In the genomic region with DNA sequence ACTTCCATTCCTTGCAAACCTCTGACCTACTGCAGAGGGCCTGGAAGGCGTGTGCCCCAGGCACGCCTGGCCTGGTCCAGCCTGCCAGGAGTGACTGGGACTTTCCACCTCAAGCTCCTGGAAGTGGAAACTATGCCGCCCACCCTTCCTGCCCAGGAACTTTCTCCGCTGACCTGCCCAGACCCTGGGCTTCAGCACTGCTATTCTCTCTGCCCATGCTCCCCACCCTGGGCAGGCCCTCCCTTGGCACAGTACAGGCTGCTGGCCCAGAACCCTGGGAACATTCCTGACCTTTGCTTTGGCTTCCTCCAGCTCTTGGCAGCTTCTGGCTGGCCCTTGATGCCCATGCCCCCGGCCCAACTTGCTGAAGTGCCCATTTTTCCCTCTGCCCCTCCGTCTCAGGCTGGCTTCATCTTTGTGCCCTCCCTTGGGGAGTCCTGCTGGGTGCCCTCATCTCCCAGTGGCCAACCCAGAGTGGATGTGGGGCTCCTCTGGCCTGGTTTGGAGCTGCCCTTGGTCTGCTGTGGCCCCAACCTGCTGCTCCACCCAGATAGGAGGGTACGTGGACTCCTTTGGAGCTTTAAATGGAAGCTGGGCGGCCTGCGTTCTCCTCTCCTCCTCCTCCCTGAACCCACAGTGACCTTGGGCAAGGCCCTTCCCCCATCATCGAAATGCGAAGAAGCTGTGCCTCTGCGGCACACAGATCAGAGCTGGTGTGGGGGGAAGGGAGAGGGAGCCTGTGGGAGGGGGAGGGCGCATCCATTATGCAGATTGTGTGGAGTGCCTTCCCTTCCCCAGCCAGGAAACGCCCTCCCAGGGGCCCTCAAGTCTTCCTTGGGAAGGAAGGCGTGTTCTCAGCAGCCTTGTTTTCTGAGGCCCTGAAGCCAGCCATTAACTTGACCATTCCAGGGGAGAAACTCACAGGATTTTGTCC, we compare ENCODE assay signal across 10 cellular contexts. TPM values are rescaled to one million over a fixed set of nuclear protein-coding genes. Genes with fewer than 3 reads are reported as not detected.
DNase-seq lines count a peak whose midpoint lies in the region; ATAC-seq and TF ChIP-seq lines count a peak whose summit lies in the region.
"Had no signal": no experiment of that assay in that cellular context is flagged by ENCODE, and none has a peak within 500 bp of the region (broad histone marks: within the 10 kb centered on the region; RNA-seq: fewer than 3 reads in every experiment).

No MANE protein-coding gene starts in this region.

- WGBS in psoas muscle, 3 donors: 50 to 59% (median 57%) methylated on average over 13 to 15 of the region's 15 CpGs

- peak overlapping the region; percentile 28 for H3K9ac ChIP-seq in iPS-18a (ENCODE audit: low read length)

- no peaks in the 10 kb centered on the region for H3K9me3 ChIP-seq in iPS-18a (ENCODE audit: control insufficient read depth, low read depth, low read length)
- no peaks in the 10 kb centered on the region for H3K9me3 ChIP-seq in psoas muscle

- H3K36me3 ChIP-seq in brain microvascular endothelial cell (replicated peaks) (no peaks in the 10 kb centered on the region), iPS-18a (ENCODE audit: control insufficient read depth, low read depth, low read length) (no peaks in the 10 kb centered on the region), psoas muscle (ENCODE audit: insufficient read depth in 1 of 2, low read depth in 1 of 2) (no peaks in the 10 kb centered on the region)

- H3K4me3 ChIP-seq in brain microvascular endothelial cell (ENCODE audit: low read depth, low read length) (no peak overlapping the region), iPS-18a (ENCODE audit: low read length) (peak overlapping the region; percentile 17), psoas muscle (peak overlapping the region; percentile 59)

- peak overlapping the region; percentile 28 for H3K27ac ChIP-seq in brain microvascular endothelial cell
- H3K27ac ChIP-seq in iPS-18a (ENCODE audit: low read length): peak overlapping the region; percentile 40
- H3K27ac ChIP-seq in psoas muscle: peak overlapping the region; percentile 65
- H3K27ac ChIP-seq: C4-2B had no signal

- ATAC-seq in psoas muscle: peak; percentile 42 to 61 (median 48)
- ATAC-seq in GM18511 (IDR thresholded peaks at IDR 0.05; ENCODE audit: unreplicated experiment): no peak

- TF ChIP-seq CTCF in brain microvascular endothelial cell (IDR thresholded peaks at IDR 0.05; ENCODE audit: low read depth, low read length, missing control alignments): no peak
- no peak for TF ChIP-seq CTCF in psoas muscle (IDR thresholded peaks at IDR 0.05)

- H3K27me3 ChIP-seq in brain microvascular endothelial cell (replicated peaks): no peaks in the 10 kb centered on the region
- H3K27me3 ChIP-seq in iPS-18a (ENCODE audit: control insufficient read depth, insufficient read depth, low read length): no peaks in the 10 kb centered on the region
- H3K27me3 ChIP-seq in psoas muscle (ENCODE audit: insufficient read depth in 3 of 3, low read length in 2 of 3): no peaks in the 10 kb centered on the region

- DNase-seq in ELR (ENCODE audit: low read depth): peak; percentile 14
- peak; percentile 44 for DNase-seq in brain microvascular endothelial cell
- DNase-seq in psoas muscle: peak; percentile 61 to 73
- no peak for DNase-seq in HUDEP-2 (lab: John Stamatoyannopoulos, UW; ENCODE audit: unreplicated experiment in 76 of 76)
- DNase-seq in NCI-H446 (lab: John Stamatoyannopoulos, UW): no peak
- DNase-seq in activated gamma-delta T cell treated with Interleukin-2 at 50 U/mL for 16 hours: no peak
- DNase-seq: erythroblast had no signal

- in situ Hi-C loops in brain microvascular endothelial cell (cut with HindIII; ENCODE audit: low pct_ligation_motif_present, low sequenced_read_pairs): no loop called here

- intact Hi-C loops in psoas muscle (cut with DNase I): no loop called here

- peaks cover 33% of the 10 kb centered on the region for H3K4me1 ChIP-seq in iPS-18a (ENCODE audit: control insufficient read depth, low read depth, low read length)
- H3K4me1 ChIP-seq in psoas muscle: no peaks in the 10 kb centered on the region

RNA-seq across cellular contexts. Expression of a gene that starts 3.4 kb away (rescaled TPM):
- total RNA-seq in psoas muscle: 10 to 100 TPM; 16.4 to 29.0 (median 21.3) TPM
- polyA plus RNA-seq in psoas muscle: 10 to 100 TPM; 12.0 to 15.4 (median 15.2) TPM

RNA-seq across cellular contexts. Expression of a gene that starts 4.4 kb away (rescaled TPM):
- total RNA-seq in psoas muscle: 10 to 100 TPM in 1 of 4 donors, 1 to 10 TPM in 3; 5.8 to 11.9 (median 9.0) TPM
- polyA plus RNA-seq in psoas muscle: 10 to 100 TPM; 11.0 to 21.3 (median 14.8) TPM

RNA-seq across cellular contexts. Expression of a gene that starts 14.3 kb away (rescaled TPM):
- 10 to 100 TPM; 19.1 to 37.8 (median 26.7) TPM for total RNA-seq in psoas muscle
- polyA plus RNA-seq in psoas muscle: 10 to 100 TPM; 34.9 to 69.5 (median 42.5) TPM

Comparison
In these comparisons a context has a peak if more than half of its experiments do, and no peak if none do; other contexts are left out.
1. DNase-seq: peak in ELR (single experiment), brain microvascular endothelial cell (single experiment) and psoas muscle (2 of 2); none in HUDEP-2 (0 of 76), NCI-H446 (0 of 2) and activated gamma-delta T cell treated with Interleukin-2 at 50 U/mL for 16 hours (single experiment).
2. Peak in every context shown above with its lines, with median percentiles within 50 percentile points of each other: H3K27ac ChIP-seq.